11 cellular contexts compared by ENCODE assay signal in the genomic region with DNA sequence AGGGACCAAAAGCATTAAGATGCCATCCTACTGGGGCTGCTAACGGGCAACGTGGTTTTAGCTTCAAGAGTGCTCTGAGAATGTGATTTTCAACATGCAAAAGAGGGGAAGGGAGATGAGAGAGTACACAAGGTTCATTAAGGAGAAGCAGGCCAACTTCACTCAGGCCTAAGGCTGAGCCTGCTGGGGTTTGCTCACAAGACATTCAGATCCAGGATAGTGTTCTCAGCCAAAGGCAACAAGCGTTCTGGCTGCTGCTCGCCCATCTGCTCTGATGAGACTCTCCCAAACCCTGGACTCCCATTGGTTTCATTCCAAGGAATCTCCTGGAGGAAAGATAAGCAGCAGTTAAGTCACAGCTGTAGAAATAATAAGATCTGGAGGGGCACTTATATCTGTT. TPM values are rescaled to one million over a fixed set of nuclear protein-coding genes. Genes with fewer than 3 reads are reported as not detected.
A peak's percentile ranks its signal among the peaks of the same experiment; 100 is the strongest.
DNase-seq lines count a peak whose midpoint lies in the region; ATAC-seq, FAIRE-seq and TF ChIP-seq lines count a peak whose summit lies in the region.
"Had no signal": no experiment of that assay in that cellular context is flagged by ENCODE, and none has a peak within 500 bp of the region (broad histone marks: within the 10 kb centered on the region; RNA-seq: fewer than 3 reads in every experiment).

No MANE protein-coding gene starts in this region.

- H3K9me3 ChIP-seq in left lung (no peaks in the 10 kb centered on the region), testis (no peaks in the 10 kb centered on the region), small intestine (ENCODE audit: control insufficient read depth, low read depth) (no peaks in the 10 kb centered on the region)
- H3K9me3 ChIP-seq: mucosa of descending colon had no signal

- H3K27ac ChIP-seq in cingulate gyrus (ENCODE audit: low read depth, low read length) (peak overlapping the region; percentile 32), left lung (no peak overlapping the region), testis (no peak overlapping the region), small intestine (ENCODE audit: low read depth in 1 of 2, low read length in 1 of 2) (no peak overlapping the region)

- no peak for TF ChIP-seq POLR2A in testis (IDR thresholded peaks at IDR 0.05)

- H3K27me3 ChIP-seq in left lung (no peaks in the 10 kb centered on the region), testis (no peaks in the 10 kb centered on the region), small intestine (ENCODE audit: control insufficient read depth in 2 of 2, insufficient read depth in 2 of 2, low read length in 2 of 2) (no peaks in the 10 kb centered on the region)

- H3K4me3 ChIP-seq in left lung, result no peak overlapping the region
- no peak overlapping the region for H3K4me3 ChIP-seq in testis
- no peak overlapping the region for H3K4me3 ChIP-seq in small intestine (ENCODE audit: low read depth in 1 of 2, low read length in 2 of 2)
- H3K4me3 ChIP-seq: mucosa of descending colon had no signal

- ATAC-seq in left lung (peak; percentile 51), HG03175 (IDR thresholded peaks at IDR 0.05; ENCODE audit: unreplicated experiment) (no peak)
- ATAC-seq: mucosa of descending colon had no signal

- H3K36me3 ChIP-seq in left lung (no peaks in the 10 kb centered on the region), testis (ENCODE audit: low read depth, missing control alignments) (no peaks in the 10 kb centered on the region), small intestine (ENCODE audit: control insufficient read depth in 2 of 2, insufficient read depth in 2 of 2, low read length in 2 of 2) (no peaks in the 10 kb centered on the region)

- intact Hi-C loops in left lung (cut with DNase I), result no loop called here
- intact Hi-C loops in testis (cut with DNase I; ENCODE audit: low total_unique reads), result no loop called here

- WGBS in testis, 2 donors, result 45 to 50% methylated on average over 4 of the region's 4 CpGs
- 77 to 91% (median 85%) methylated on average over 4 of the region's 4 CpGs for WGBS in small intestine, 3 donors

- FAIRE-seq in small intestine (lab: Jason Lieb, UNC), result no peak

- H3K4me1 ChIP-seq in left lung (peaks cover 6 to 36% of the 10 kb centered on the region in 2 donors), testis (peaks cover 25% of the 10 kb centered on the region), small intestine (ENCODE audit: control insufficient read depth in 2 of 2, insufficient read depth in 1 of 2, low read depth in 1 of 2, low read length in 1 of 2) (peaks cover 0 to under 1% of the 10 kb centered on the region in 2 donors)

- DNase-seq in NCI-H446 (lab: John Stamatoyannopoulos, UW), result peak; percentile 51 to 93
- no peak for DNase-seq in left lung
- peak; percentile 86 for DNase-seq in testis
- DNase-seq in NCI-H187 treated with DMSO at 0.1 percent for 48 hours (lab: John Stamatoyannopoulos, UW), result no peak
- no peak for DNase-seq in stimulated activated CD4-positive, alpha-beta T cell treated with anti-CD3 and anti-CD28 coated beads, Interleukin-1b, Interleukin-23, amount 100 ng/mL, for 48 hours
- no peak for DNase-seq in small intestine
- DNase-seq: mucosa of descending colon; NCI-H1436; stimulated activated naive CD4-positive, alpha-beta T cell treated with Interleukin-2 at 50 U/mL for 16 hours had no signal

- TF ChIP-seq CTCF in left lung (IDR thresholded peaks at IDR 0.05) (no peak), testis (IDR thresholded peaks at IDR 0.05) (no peak)

RNA-seq across cellular contexts. Expression of gene UPB1, which starts 23.6 kb away (rescaled TPM):
- total RNA-seq in left lung (1 to 10 TPM in 1 of 2 donors, under 1 TPM in 1; 0.50 to 2.2 TPM), testis (10 to 100 TPM; 11.5 to 12.1 TPM)
- polyA plus RNA-seq in testis (ENCODE audit: insufficient read depth, low read depth, low replicate concordance) (6.7 TPM), small intestine (1 to 10 TPM in 2 of 3 donors, under 1 TPM in 1; 0.12 to 4.3 (median 1.8) TPM)

RNA-seq across cellular contexts. Expression of gene ADORA2A, which starts 44.2 kb away (rescaled TPM):
- total RNA-seq in left lung (10 to 100 TPM; 11.5 to 16.8 TPM), testis (1 to 10 TPM; 2.2 to 5.1 TPM)
- polyA plus RNA-seq in testis (ENCODE audit: insufficient read depth, low read depth, low replicate concordance) (2.5 TPM), small intestine (1 to 10 TPM in 2 of 3 donors, under 1 TPM in 1; 0.67 to 3.2 (median 1.9) TPM)

Comparison
In these comparisons a context has a peak if more than half of its experiments do, and no peak if none do; other contexts are left out.
1. DNase-seq: peak in NCI-H446 (2 of 2) and testis (single experiment); none in left lung (0 of 2), NCI-H187 treated with DMSO at 0.1 percent for 48 hours (single experiment), stimulated activated CD4-positive, alpha-beta T cell treated with anti-CD3 and anti-CD28 coated beads, Interleukin-1b, Interleukin-23, amount 100 ng/mL, for 48 hours (single experiment) and small intestine (single experiment).